11 cellular contexts compared by ENCODE assay signal in the genomic region with DNA sequence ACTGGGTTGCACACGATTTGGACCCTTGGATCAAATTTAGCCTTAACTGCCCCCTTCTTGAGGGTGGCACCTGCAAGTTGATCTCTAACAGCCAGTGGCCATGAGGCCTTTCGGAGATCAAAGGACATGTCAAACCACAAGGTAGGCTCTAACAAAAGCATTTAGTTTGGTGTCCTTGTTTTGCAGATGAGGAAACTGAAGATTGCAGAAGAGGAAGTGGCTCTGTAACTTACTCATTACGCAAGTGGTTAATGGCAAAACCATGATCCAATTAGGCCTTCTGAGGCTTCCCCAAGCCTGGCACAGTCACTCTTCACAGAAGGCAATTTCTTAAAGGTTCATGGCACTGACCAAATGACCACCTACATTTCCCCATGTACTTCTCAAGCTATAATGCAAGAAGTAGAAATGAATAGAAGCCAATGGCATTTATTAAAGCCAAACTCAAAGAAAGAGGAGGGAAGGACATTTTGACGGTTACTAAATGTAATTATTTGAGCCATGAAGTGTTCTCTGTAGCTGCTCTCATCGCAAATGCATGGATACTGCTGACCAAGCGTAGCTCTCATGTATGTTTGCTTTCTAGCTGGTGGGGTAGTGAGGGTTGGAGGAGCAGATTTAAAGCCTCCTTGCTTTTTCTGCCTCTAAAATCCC. TPM values are rescaled to one million over a fixed set of nuclear protein-coding genes. Genes with fewer than 3 reads are reported as not detected.
DNase-seq lines count a peak whose midpoint lies in the region; ATAC-seq and TF ChIP-seq lines count a peak whose summit lies in the region.
"Had no signal": no experiment of that assay in that cellular context is flagged by ENCODE, and none has a peak within 500 bp of the region (broad histone marks: within the 10 kb centered on the region; RNA-seq: fewer than 3 reads in every experiment).

No MANE protein-coding gene starts in this region.

- in situ Hi-C loops in brain microvascular endothelial cell (cut with HindIII; ENCODE audit: low pct_ligation_motif_present, low sequenced_read_pairs): no loop called here

- H3K27ac ChIP-seq in brain microvascular endothelial cell: no peak overlapping the region
- H3K27ac ChIP-seq: esophagus muscularis mucosa, SK-N-MC had no signal

- no peaks in the 10 kb centered on the region for H3K36me3 ChIP-seq in brain microvascular endothelial cell (replicated peaks)
- H3K36me3 ChIP-seq: esophagus muscularis mucosa had no signal

- TF ChIP-seq CTCF in brain microvascular endothelial cell (IDR thresholded peaks at IDR 0.05; ENCODE audit: low read depth, low read length, missing control alignments): no peak

- H3K4me3 ChIP-seq in brain microvascular endothelial cell (ENCODE audit: low read depth, low read length): no peak overlapping the region
- H3K4me3 ChIP-seq: esophagus muscularis mucosa, SK-N-MC had no signal

- peak; percentile 65 for ATAC-seq in GM19372 (IDR thresholded peaks at IDR 0.05; ENCODE audit: low read depth, unreplicated experiment)
- peak; percentile 81 for ATAC-seq in HG03103 (IDR thresholded peaks at IDR 0.05; ENCODE audit: low read depth, unreplicated experiment)

- no peaks in the 10 kb centered on the region for H3K27me3 ChIP-seq in brain microvascular endothelial cell (replicated peaks)
- H3K27me3 ChIP-seq: esophagus muscularis mucosa had no signal

- peak; percentile 13 for DNase-seq in GDM1 (lab: John Stamatoyannopoulos, UW)
- peak; percentile 7 for DNase-seq in SW480 (ENCODE audit: low spot score)
- DNase-seq in SK-N-DZ (ENCODE audit: low spot score): no peak
- DNase-seq in brain microvascular endothelial cell: no peak
- DNase-seq in DMS114 treated with DMSO at 0.1 percent for 48 hours (lab: John Stamatoyannopoulos, UW; ENCODE audit: unreplicated experiment): no peak
- no peak for DNase-seq in stimulated activated CD8-positive, alpha-beta memory T cell treated with anti-CD3 and anti-CD28 coated beads, Interleukin-4, amount 100 ng/mL, for 48 hours
- DNase-seq: activated naive CD4-positive, alpha-beta T cell treated with anti-CD3 and anti-CD28 coated beads for 36 hours had no signal

RNA-seq across cellular contexts. Expression of gene ABCC12, which starts 32.8 kb away (rescaled TPM):
- not detected in 2 replicates for polyA plus RNA-seq in SK-N-DZ (2014; cell fraction: cytosol; rRNA removed)
- not detected in 2 replicates for polyA plus RNA-seq in SK-N-DZ (2014; cell fraction: nucleus; rRNA removed)

RNA-seq across cellular contexts. Expression of gene LONP2, which starts 55.5 kb away (rescaled TPM):
- 17.5 and 22.2 TPM in 2 replicates for polyA plus RNA-seq in SK-N-DZ (2014; cell fraction: cytosol; rRNA removed)
- polyA plus RNA-seq in SK-N-DZ (2014; cell fraction: nucleus; rRNA removed): 16.6 and 21.0 TPM in 2 replicates

RNA-seq across cellular contexts. Expression of gene ABCC11, which starts 58.8 kb away (rescaled TPM):
- 0.24 TPM in 2 replicates for polyA plus RNA-seq in SK-N-DZ (2014; cell fraction: cytosol; rRNA removed)
- polyA plus RNA-seq in SK-N-DZ (2014; cell fraction: nucleus; rRNA removed): 0.35 TPM in 1 of 2 replicates, not detected in the other

Comparison
In these comparisons a context has a peak if more than half of its experiments do, and no peak if none do; other contexts are left out.
1. DNase-seq: peak in GDM1 (single experiment) and SW480 (single experiment); none in SK-N-DZ (single experiment), brain microvascular endothelial cell (single experiment), DMS114 treated with DMSO at 0.1 percent for 48 hours (single experiment) and stimulated activated CD8-positive, alpha-beta memory T cell treated with anti-CD3 and anti-CD28 coated beads, Interleukin-4, amount 100 ng/mL, for 48 hours (single experiment).